ENCODE assay signal across 1 cellular context in the genomic region with DNA sequence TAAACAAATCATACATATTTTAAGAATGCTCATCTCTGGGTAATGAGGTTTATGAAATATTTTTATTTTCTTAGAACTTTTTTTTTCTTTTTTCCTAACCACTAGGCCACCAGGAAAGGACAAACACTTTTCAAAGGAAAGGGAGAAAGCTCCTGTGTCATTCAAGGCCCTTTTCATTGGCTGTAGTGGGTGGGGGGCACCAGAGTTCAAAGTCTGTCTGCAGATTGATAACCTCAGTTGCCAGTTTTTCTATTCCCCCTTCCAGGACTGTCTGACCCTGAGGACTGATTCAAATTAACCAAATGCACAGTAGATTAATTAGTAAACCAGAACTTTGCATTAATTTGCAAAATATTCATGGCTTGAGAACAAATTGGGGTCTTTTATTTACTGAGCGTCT.
TF ChIP-seq lines count a peak whose summit lies in the region.

No MANE protein-coding gene starts in this region.

TF ChIP-seq in HepG2, 621 proteins besides CTCF, POLR2A, EP300 and RAD21 (continued from another document):
- peak; percentile 31; the same call in 1 of the 2 replicates for TF ChIP-seq HNF4G (IDR thresholded peaks at IDR 0.05; ENCODE audit: borderline replicate concordance, low read depth, low read length)
- TF ChIP-seq HNF4G (CRISPR knock-in tag; IDR thresholded peaks at IDR 0.05; ENCODE audit: borderline replicate concordance, low read depth), result no peak
- no peak for TF ChIP-seq NR2C2 (CRISPR knock-in tag; IDR thresholded peaks at IDR 0.05; ENCODE audit: borderline replicate concordance)
- TF ChIP-seq, protein P1, sequence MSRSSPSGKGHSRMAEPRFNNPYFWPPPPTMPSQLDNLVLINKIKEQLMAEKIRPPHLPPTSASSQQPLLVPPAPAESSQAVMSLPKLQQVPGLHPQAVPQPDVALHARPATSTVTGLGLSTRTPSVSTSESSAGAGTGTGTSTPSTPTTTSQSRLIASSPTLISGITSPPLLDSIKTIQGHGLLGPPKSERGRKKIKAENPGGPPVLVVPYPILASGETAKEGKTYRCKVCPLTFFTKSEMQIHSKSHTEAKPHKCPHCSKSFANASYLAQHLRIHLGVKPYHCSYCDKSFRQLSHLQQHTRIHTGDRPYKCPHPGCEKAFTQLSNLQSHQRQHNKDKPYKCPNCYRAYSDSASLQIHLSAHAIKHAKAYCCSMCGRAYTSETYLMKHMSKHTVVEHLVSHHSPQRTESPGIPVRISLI (CRISPR knock-in tag; IDR thresholded peaks at IDR 0.05; ENCODE audit: borderline replicate concordance), result peak; percentile 31; the same call in 1 of the 2 replicates
- TF ChIP-seq, protein P2, sequence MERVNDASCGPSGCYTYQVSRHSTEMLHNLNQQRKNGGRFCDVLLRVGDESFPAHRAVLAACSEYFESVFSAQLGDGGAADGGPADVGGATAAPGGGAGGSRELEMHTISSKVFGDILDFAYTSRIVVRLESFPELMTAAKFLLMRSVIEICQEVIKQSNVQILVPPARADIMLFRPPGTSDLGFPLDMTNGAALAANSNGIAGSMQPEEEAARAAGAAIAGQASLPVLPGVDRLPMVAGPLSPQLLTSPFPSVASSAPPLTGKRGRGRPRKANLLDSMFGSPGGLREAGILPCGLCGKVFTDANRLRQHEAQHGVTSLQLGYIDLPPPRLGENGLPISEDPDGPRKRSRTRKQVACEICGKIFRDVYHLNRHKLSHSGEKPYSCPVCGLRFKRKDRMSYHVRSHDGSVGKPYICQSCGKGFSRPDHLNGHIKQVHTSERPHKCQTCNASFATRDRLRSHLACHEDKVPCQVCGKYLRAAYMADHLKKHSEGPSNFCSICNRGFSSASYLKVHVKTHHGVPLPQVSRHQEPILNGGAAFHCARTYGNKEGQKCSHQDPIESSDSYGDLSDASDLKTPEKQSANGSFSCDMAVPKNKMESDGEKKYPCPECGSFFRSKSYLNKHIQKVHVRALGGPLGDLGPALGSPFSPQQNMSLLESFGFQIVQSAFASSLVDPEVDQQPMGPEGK (CRISPR knock-in tag; IDR thresholded peaks at IDR 0.05), result peak; percentile 67
- no peak for TF ChIP-seq ZNF12 (CRISPR knock-in tag; IDR thresholded peaks at IDR 0.05)
- no peak for TF ChIP-seq GFI1 (CRISPR knock-in tag; IDR thresholded peaks at IDR 0.05; ENCODE audit: borderline replicate concordance)
- TF ChIP-seq MED8 (CRISPR knock-in tag; IDR thresholded peaks at IDR 0.05; ENCODE audit: insufficient replicate concordance), result no peak
- peak; percentile 60 for TF ChIP-seq HNF4A (CRISPR knock-in tag; IDR thresholded peaks at IDR 0.05)
- no peak for TF ChIP-seq NR2F2 (IDR thresholded peaks at IDR 0.05; ENCODE audit: borderline replicate concordance, low read depth)
- no peak for TF ChIP-seq HDAC1 (CRISPR knock-in tag; IDR thresholded peaks at IDR 0.05)
- TF ChIP-seq ZNF761 (CRISPR knock-in tag; conservative IDR thresholded peaks at IDR 0.05), result no peak
- TF ChIP-seq NR3C1 (CRISPR knock-in tag; IDR thresholded peaks at IDR 0.05), result no peak
- TF ChIP-seq CENPT (CRISPR knock-in tag; IDR thresholded peaks at IDR 0.05; ENCODE audit: low read depth), result no peak
